Comparison of ENCODE assay signal across 9 cellular contexts in the genomic region with DNA sequence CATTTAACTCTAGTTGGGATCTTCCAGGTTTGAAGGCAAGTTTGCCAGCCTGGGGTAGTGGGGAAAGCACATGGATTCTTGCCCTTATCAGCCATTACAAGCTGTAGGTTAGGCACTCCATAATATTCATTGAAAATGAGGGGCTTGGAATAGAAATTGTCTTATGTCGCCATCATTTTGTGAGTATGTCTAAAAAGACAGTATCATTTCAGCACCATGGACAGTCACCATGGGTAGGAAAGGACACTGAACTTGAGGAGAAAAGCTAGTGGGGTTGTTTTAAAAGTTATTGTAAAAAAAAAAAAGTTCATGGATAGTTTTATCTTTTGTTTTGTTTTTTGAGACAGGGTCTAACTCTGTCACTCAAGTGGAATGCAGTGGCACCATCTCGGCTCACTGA.
DNase-seq lines count a peak whose midpoint lies in the region; ATAC-seq and TF ChIP-seq lines count a peak whose summit lies in the region.
"Had no signal": no experiment of that assay in that cellular context is flagged by ENCODE, and none has a peak within 500 bp of the region (broad histone marks: within the 10 kb centered on the region; RNA-seq: fewer than 3 reads in every experiment).

No MANE protein-coding gene starts in this region.

- DNase-seq in GM03348 (ENCODE audit: low spot score), result peak; percentile 24
- DNase-seq in Jurkat, Clone E6-1 (ENCODE audit: low read depth, low spot score), result peak; percentile 39
- DNase-seq in astrocyte of the cerebellum (ENCODE audit: low read depth), result peak; percentile 19
- DNase-seq in caudate nucleus (lab: John Stamatoyannopoulos, UW), result no peak
- no peak for DNase-seq in body of pancreas
- no peak for DNase-seq in effector CD8-positive, alpha-beta T cell (lab: John Stamatoyannopoulos, UW)
- DNase-seq in NCI-H524 (lab: John Stamatoyannopoulos, UW), result no peak
- DNase-seq: ovary had no signal

- no peak overlapping the region for H3K9ac ChIP-seq in liver (ENCODE audit: low read depth in 1 of 2, low read length in 2 of 2)

- H3K4me3 ChIP-seq in Jurkat, Clone E6-1 (ENCODE audit: low read length), result no peak overlapping the region
- H3K4me3 ChIP-seq in astrocyte of the cerebellum (ENCODE audit: low read depth, low read length), result no peak overlapping the region
- no peak overlapping the region for H3K4me3 ChIP-seq in liver (ENCODE audit: low read depth in 1 of 3, low read length in 3 of 3)
- no peak overlapping the region for H3K4me3 ChIP-seq in body of pancreas
- H3K4me3 ChIP-seq: ovary had no signal

- H3K36me3 ChIP-seq in liver (ENCODE audit: control insufficient read depth in 4 of 4, insufficient read depth in 3 of 4, low read depth in 1 of 4, low read length in 3 of 4), result no peaks in the 10 kb centered on the region
- no peaks in the 10 kb centered on the region for H3K36me3 ChIP-seq in body of pancreas (replicated peaks in 1 of 2; ENCODE audit: insufficient read depth in 1 of 2, low read depth in 2 of 2)
- H3K36me3 ChIP-seq: ovary had no signal

- 78% methylated on average over 2 of the region's 2 CpGs for WGBS in liver
- 66 to 68% methylated on average over 2 of the region's 2 CpGs for WGBS in body of pancreas, 2 donors

- ATAC-seq in body of pancreas, result no peak

- H3K9me3 ChIP-seq in liver (ENCODE audit: control insufficient read depth in 4 of 4, low read length in 3 of 4), result no peaks in the 10 kb centered on the region
- no peaks in the 10 kb centered on the region for H3K9me3 ChIP-seq in body of pancreas
- H3K9me3 ChIP-seq: ovary had no signal

- TF ChIP-seq RAD21 in liver (IDR thresholded peaks at IDR 0.05), result no peak

- in situ Hi-C loops in astrocyte of the cerebellum (cut with HindIII; ENCODE audit: low sequenced_read_pairs), result no loop called here

- no peak for TF ChIP-seq POLR2A in body of pancreas (IDR thresholded peaks at IDR 0.05)

- H3K4me1 ChIP-seq in liver (ENCODE audit: control insufficient read depth in 4 of 4, insufficient read depth in 4 of 4, low read length in 3 of 4) (no peaks in the 10 kb centered on the region), body of pancreas (no peaks in the 10 kb centered on the region)

- no peak overlapping the region for H3K27ac ChIP-seq in liver (ENCODE audit: low read depth in 1 of 2, low read length in 2 of 2)
- no peak overlapping the region for H3K27ac ChIP-seq in caudate nucleus (ENCODE audit: low read depth, low read length)
- H3K27ac ChIP-seq in body of pancreas, result no peak overlapping the region
- H3K27ac ChIP-seq: ovary had no signal

- intact Hi-C loops in body of pancreas (cut with DNase I), result no loop called here

- TF ChIP-seq CTCF in astrocyte of the cerebellum (IDR thresholded peaks at IDR 0.05; ENCODE audit: low read depth, low read length, missing control alignments), result no peak
- no peak for TF ChIP-seq CTCF in liver (IDR thresholded peaks at IDR 0.05; ENCODE audit: low read depth, low read length, missing input control)
- no peak for TF ChIP-seq CTCF in body of pancreas (IDR thresholded peaks at IDR 0.05)

- H3K27me3 ChIP-seq in liver (ENCODE audit: control insufficient read depth in 4 of 4, insufficient read depth in 4 of 4, low read length in 3 of 4), result peaks cover 0 to 2% (median 0%) of the 10 kb centered on the region in 4 donors
- no peaks in the 10 kb centered on the region for H3K27me3 ChIP-seq in body of pancreas
- H3K27me3 ChIP-seq: ovary had no signal

TF ChIP-seq in liver, 16 proteins besides CTCF, POLR2A, EP300 and RAD21:
- TF ChIP-seq, protein P1, sequence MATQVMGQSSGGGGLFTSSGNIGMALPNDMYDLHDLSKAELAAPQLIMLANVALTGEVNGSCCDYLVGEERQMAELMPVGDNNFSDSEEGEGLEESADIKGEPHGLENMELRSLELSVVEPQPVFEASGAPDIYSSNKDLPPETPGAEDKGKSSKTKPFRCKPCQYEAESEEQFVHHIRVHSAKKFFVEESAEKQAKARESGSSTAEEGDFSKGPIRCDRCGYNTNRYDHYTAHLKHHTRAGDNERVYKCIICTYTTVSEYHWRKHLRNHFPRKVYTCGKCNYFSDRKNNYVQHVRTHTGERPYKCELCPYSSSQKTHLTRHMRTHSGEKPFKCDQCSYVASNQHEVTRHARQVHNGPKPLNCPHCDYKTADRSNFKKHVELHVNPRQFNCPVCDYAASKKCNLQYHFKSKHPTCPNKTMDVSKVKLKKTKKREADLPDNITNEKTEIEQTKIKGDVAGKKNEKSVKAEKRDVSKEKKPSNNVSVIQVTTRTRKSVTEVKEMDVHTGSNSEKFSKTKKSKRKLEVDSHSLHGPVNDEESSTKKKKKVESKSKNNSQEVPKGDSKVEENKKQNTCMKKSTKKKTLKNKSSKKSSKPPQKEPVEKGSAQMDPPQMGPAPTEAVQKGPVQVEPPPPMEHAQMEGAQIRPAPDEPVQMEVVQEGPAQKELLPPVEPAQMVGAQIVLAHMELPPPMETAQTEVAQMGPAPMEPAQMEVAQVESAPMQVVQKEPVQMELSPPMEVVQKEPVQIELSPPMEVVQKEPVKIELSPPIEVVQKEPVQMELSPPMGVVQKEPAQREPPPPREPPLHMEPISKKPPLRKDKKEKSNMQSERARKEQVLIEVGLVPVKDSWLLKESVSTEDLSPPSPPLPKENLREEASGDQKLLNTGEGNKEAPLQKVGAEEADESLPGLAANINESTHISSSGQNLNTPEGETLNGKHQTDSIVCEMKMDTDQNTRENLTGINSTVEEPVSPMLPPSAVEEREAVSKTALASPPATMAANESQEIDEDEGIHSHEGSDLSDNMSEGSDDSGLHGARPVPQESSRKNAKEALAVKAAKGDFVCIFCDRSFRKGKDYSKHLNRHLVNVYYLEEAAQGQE (IDR thresholded peaks at IDR 0.05), result peak; percentile 99
- no peak for TF ChIP-seq YY1 (IDR thresholded peaks at IDR 0.05)

Comparison
In these comparisons a context has a peak if more than half of its experiments do, and no peak if none do; other contexts are left out.
1. DNase-seq: peak in GM03348 (single experiment), Jurkat, Clone E6-1 (single experiment) and astrocyte of the cerebellum (single experiment); none in caudate nucleus (0 of 61), body of pancreas (0 of 4), effector CD8-positive, alpha-beta T cell (single experiment) and NCI-H524 (0 of 2).